ENCODE assay signal across 10 cellular contexts in genomic region chr12:8088574-8088973, GRCh38. TPM values are rescaled to one million over a fixed set of nuclear protein-coding genes. Genes with fewer than 3 reads are reported as not detected.
A peak's percentile ranks its signal among the peaks of the same experiment; 100 is the strongest.
DNase-seq lines count a peak whose midpoint lies in the region; ATAC-seq and TF ChIP-seq lines count a peak whose summit lies in the region.
"Had no signal": no experiment of that assay in that cellular context is flagged by ENCODE, and none has a peak within 500 bp of the region (broad histone marks: within the 10 kb centered on the region; RNA-seq: fewer than 3 reads in every experiment).

No MANE protein-coding gene starts in this region.

- DNase-seq in CD4-positive, alpha-beta memory T cell, result peak; percentile 35 to 65 (median 52)
- DNase-seq in NCI-H82 treated with DMSO at 0.1 percent for 48 hours (lab: John Stamatoyannopoulos, UW; ENCODE audit: unreplicated experiment), result peak; percentile 80
- no peak for DNase-seq in mucosa of gallbladder (ENCODE audit: low spot score)
- DNase-seq in A673 (ENCODE audit: low spot score), result no peak
- DNase-seq in islet precursor cell, result no peak

- no peaks in the 10 kb centered on the region for H3K9me3 Mint-ChIP-seq in CD4-positive, alpha-beta memory T cell
- no peaks in the 10 kb centered on the region for H3K9me3 Mint-ChIP-seq in brain

- H3K4me3 Mint-ChIP-seq in CD4-positive, alpha-beta memory T cell, result peak overlapping the region; percentile 70 to 86 (median 82)
- H3K4me3 Mint-ChIP-seq in brain, result peak overlapping the region in 1 of 5 experiments; percentile 36

- BruUV-seq in A673 (replicated peaks; lab: Mats Ljungman, UMichigan), result no TSS peak

- no peak for TF ChIP-seq CTCF in brain (conservative IDR thresholded peaks at IDR 0.05)
- no peak for TF ChIP-seq CTCF in A673 (conservative IDR thresholded peaks at IDR 0.05; ENCODE audit: low read depth, low read length)

- peaks cover 37 to 59% (median 41%) of the 10 kb centered on the region in 4 donors for H3K4me1 Mint-ChIP-seq in CD4-positive, alpha-beta memory T cell
- H3K4me1 Mint-ChIP-seq in brain, result peaks cover 42% of the 10 kb centered on the region

- H3K27ac ChIP-seq in CD4-positive, alpha-beta memory T cell (ENCODE audit: low read depth, low read length), result peak overlapping the region; percentile 58
- no peak overlapping the region for H3K27ac ChIP-seq in A673 (ENCODE audit: low read depth, low read length, poor library complexity, severe bottlenecking)
- H3K27ac ChIP-seq: SJSA1 had no signal

- peak overlapping the region in 1 of 2 donors; percentile 26 for H3K4me3 ChIP-seq in CD4-positive, alpha-beta memory T cell (ENCODE audit: low read length in 2 of 2)
- H3K4me3 ChIP-seq in A673 (ENCODE audit: low read depth, low read length, poor library complexity, severe bottlenecking), result no peak overlapping the region
- H3K4me3 ChIP-seq: SJSA1 had no signal

- intact Hi-C loops in CD4-positive, alpha-beta memory T cell (cut with micrococcal nuclease), result no loop called here
- intact Hi-C loops in A673 (cut with micrococcal nuclease; ENCODE audit: unreplicated experiment), result no loop called here

- CTCF ChIA-PET in CD4-positive, alpha-beta memory T cell (lab: Charles Lee; ENCODE audit: partially characterized antibody), result interaction anchor here (0.9 to 3.0 kb wide), 10 partner anchors 10 to 229 kb away, joined by 3 to 11 read pairs (median 4); partner anchors contain the start of gene SLC2A3
- CTCF ChIA-PET in A673 (lab: Charles Lee), result no interaction called here

- H3K9me3 ChIP-seq in CD4-positive, alpha-beta memory T cell (ENCODE audit: control insufficient read depth in 1 of 2, low read length in 2 of 2), result no peaks in the 10 kb centered on the region
- H3K9me3 ChIP-seq in A673 (ENCODE audit: low read depth, low read length, poor library complexity, severe bottlenecking), result no peaks in the 10 kb centered on the region
- H3K9me3 ChIP-seq: SJSA1 had no signal

- peak overlapping the region; percentile 85 to 96 (median 94) for H3K27ac Mint-ChIP-seq in CD4-positive, alpha-beta memory T cell
- H3K27ac Mint-ChIP-seq in brain, result peak overlapping the region in 3 of 5 experiments; percentile 8 to 56 (median 31)

- ATAC-seq in GM21447 (IDR thresholded peaks at IDR 0.05; ENCODE audit: unreplicated experiment) (peak; percentile 67), HG03135 (IDR thresholded peaks at IDR 0.05; ENCODE audit: unreplicated experiment) (no peak)

- peaks cover 46 to 57% of the 10 kb centered on the region in 2 donors for H3K36me3 Mint-ChIP-seq in CD4-positive, alpha-beta memory T cell
- peaks cover 57% of the 10 kb centered on the region for H3K36me3 Mint-ChIP-seq in brain

- peaks cover 60% of the 10 kb centered on the region for H3K4me1 ChIP-seq in CD4-positive, alpha-beta memory T cell (ENCODE audit: insufficient read depth, low read length)
- H3K4me1 ChIP-seq in A673 (ENCODE audit: insufficient read depth, low read length, poor library complexity, severe bottlenecking), result peaks cover 3% of the 10 kb centered on the region
- H3K4me1 ChIP-seq: SJSA1 had no signal

- POLR2A ChIA-PET in CD4-positive, alpha-beta memory T cell (lab: Charles Lee; ENCODE audit: partially characterized antibody), result interaction anchor here (1.1 to 2.6 kb wide), 5 partner anchors 10 to 153 kb away, joined by 3 to 11 read pairs (median 7); partner anchors contain the start of genes C3AR1, FOXJ2 and SLC2A3
- POLR2A ChIA-PET in A673 (lab: Charles Lee; ENCODE audit: low non-redundant PET), result no interaction called here

- peaks cover 37% of the 10 kb centered on the region for H3K36me3 ChIP-seq in CD4-positive, alpha-beta memory T cell (ENCODE audit: insufficient read depth, low read length)
- H3K36me3 ChIP-seq in A673 (ENCODE audit: insufficient read depth, low read length, poor library complexity, severe bottlenecking), result peaks cover 42% of the 10 kb centered on the region

- no peaks in the 10 kb centered on the region for H3K27me3 Mint-ChIP-seq in CD4-positive, alpha-beta memory T cell
- H3K27me3 Mint-ChIP-seq in brain, result no peaks in the 10 kb centered on the region

- no peaks in the 10 kb centered on the region for H3K27me3 ChIP-seq in CD4-positive, alpha-beta memory T cell (ENCODE audit: insufficient read depth, low read length)
- H3K27me3 ChIP-seq in A673 (replicated peaks; ENCODE audit: insufficient read depth, low read depth, low read length, poor library complexity), result no peaks in the 10 kb centered on the region
- H3K27me3 ChIP-seq: SJSA1 had no signal

RNA-seq across cellular contexts. Expression of gene NECAP1, which starts 6.5 kb away (rescaled TPM):
- total RNA-seq in CD4-positive, alpha-beta memory T cell, result 10 to 100 TPM; 59.2 to 59.5 TPM
- polyA plus RNA-seq in CD4-positive, alpha-beta memory T cell, result 10 to 100 TPM; 24.3 to 29.3 TPM
- 43.4 TPM for polyA plus RNA-seq in brain (ENCODE audit: insufficient read depth, low read depth, low replicate concordance)
- total RNA-seq in mucosa of gallbladder, result 32.9 TPM
- total RNA-seq in A673 (2021), result 35.2 and 41.1 TPM in 2 replicates

RNA-seq across cellular contexts. Expression of gene C3AR1, which starts 22.4 kb away (rescaled TPM):
- total RNA-seq in CD4-positive, alpha-beta memory T cell, result 1 to 10 TPM; 4.6 to 6.1 TPM
- polyA plus RNA-seq in CD4-positive, alpha-beta memory T cell, result 10 to 100 TPM in 1 of 2 donors, 1 to 10 TPM in 1; 8.6 to 10.6 TPM
- polyA plus RNA-seq in brain (ENCODE audit: insufficient read depth, low read depth, low replicate concordance), result 4.1 TPM
- 20.5 TPM for total RNA-seq in mucosa of gallbladder
- 1.3 and 3.5 TPM in 2 replicates for total RNA-seq in A673 (2021)
- total RNA-seq: lung microvascular endothelial cell had no signal

RNA-seq across cellular contexts. Expression of gene CLEC4A, which starts 34.8 kb away (rescaled TPM):
- 1 to 10 TPM; 1.2 to 2.1 TPM for total RNA-seq in CD4-positive, alpha-beta memory T cell
- polyA plus RNA-seq in CD4-positive, alpha-beta memory T cell, result 1 to 10 TPM in 1 of 2 donors, under 1 TPM in 1; 0.69 to 1.2 TPM
- polyA plus RNA-seq in brain (ENCODE audit: insufficient read depth, low read depth, low replicate concordance), result not detected
- total RNA-seq in mucosa of gallbladder, result 1.6 TPM
- total RNA-seq in A673 (2021), result 0.33 and 0.84 TPM in 2 replicates
- total RNA-seq: lung microvascular endothelial cell, SJSA1 had no signal

RNA-seq across cellular contexts. Expression of gene FOXJ2, which starts 56.1 kb away (rescaled TPM):
- total RNA-seq in CD4-positive, alpha-beta memory T cell, result 10 to 100 TPM; 32.4 to 33.4 TPM
- 10 to 100 TPM in 1 of 2 donors, 1 to 10 TPM in 1; 4.8 to 18.3 TPM for polyA plus RNA-seq in CD4-positive, alpha-beta memory T cell
- 23.0 TPM for polyA plus RNA-seq in brain (ENCODE audit: insufficient read depth, low read depth, low replicate concordance)
- total RNA-seq in mucosa of gallbladder (23.7 TPM), A673 (2021) (13.9 and 14.6 TPM in 2 replicates)

Comparison
In these comparisons a context has a peak if more than half of its experiments do, and no peak if none do; other contexts are left out.
1. DNase-seq: peak in CD4-positive, alpha-beta memory T cell (5 of 5) and NCI-H82 treated with DMSO at 0.1 percent for 48 hours (single experiment); none in mucosa of gallbladder (single experiment), A673 (single experiment) and islet precursor cell (single experiment).